8 cellular contexts compared by ENCODE assay signal in genomic region chr1:177948336-177948972, GRCh38. TPM values are rescaled to one million over a fixed set of nuclear protein-coding genes. Genes with fewer than 3 reads are reported as not detected.
DNase-seq lines count a peak whose midpoint lies in the region; ATAC-seq and TF ChIP-seq lines count a peak whose summit lies in the region.

No MANE protein-coding gene starts in this region.

- no peaks in the 10 kb centered on the region for H3K79me2 ChIP-seq in neural progenitor cell (ENCODE audit: low read depth)

- H3K4me2 ChIP-seq in neural progenitor cell = no peak overlapping the region

- DNase-seq in AML-193 (lab: John Stamatoyannopoulos, UW) (peak; percentile 10 to 21), NCI-H146 (lab: John Stamatoyannopoulos, UW) (peak; percentile 65), SW480 (ENCODE audit: low spot score) (peak; percentile 50), fibroblast of mammary gland (ENCODE audit: low read depth) (peak; percentile 73), neural progenitor cell (ENCODE audit: low spot score) (peak; percentile 75), activated gamma-delta T cell treated with Interleukin-2 at 50 U/mL for 16 hours (no peak)

- no peak overlapping the region for H3K9ac ChIP-seq in neural progenitor cell

- no peak overlapping the region for H3K27ac ChIP-seq in neural progenitor cell

- peaks cover 3% of the 10 kb centered on the region for H3K27me3 Mint-ChIP-seq in neural progenitor cell (ENCODE audit: insufficient read depth, low read depth)

- H3K4me1 Mint-ChIP-seq in neural progenitor cell = peaks cover 31% of the 10 kb centered on the region

- no peaks in the 10 kb centered on the region for H3K36me3 ChIP-seq in neural progenitor cell

- no peaks in the 10 kb centered on the region for H3K9me3 ChIP-seq in neural progenitor cell (ENCODE audit: low read depth)

- ATAC-seq in GM18499 (IDR thresholded peaks at IDR 0.05; ENCODE audit: insufficient read depth, unreplicated experiment) = peak; percentile 56
- ATAC-seq in HG02798 (IDR thresholded peaks at IDR 0.05; ENCODE audit: poor library complexity, unreplicated experiment) = peak; percentile 82

- H2AFZ ChIP-seq in neural progenitor cell (replicated peaks) = peak overlapping the region; percentile 48

- H3K4me3 Mint-ChIP-seq in neural progenitor cell = no peak overlapping the region

- TF ChIP-seq CTCF in fibroblast of mammary gland (conservative IDR thresholded peaks at IDR 0.05; ENCODE audit: control insufficient read depth, insufficient read depth, low read depth, low read length) (peak; percentile 97), neural progenitor cell (IDR thresholded peaks at IDR 0.05) (peak; percentile 89)

- no peaks in the 10 kb centered on the region for H3F3A ChIP-seq in neural progenitor cell (ENCODE audit: low read depth)

- no peaks in the 10 kb centered on the region for H3K36me3 Mint-ChIP-seq in neural progenitor cell

- H3K27ac Mint-ChIP-seq in neural progenitor cell = no peak overlapping the region

- no peaks in the 10 kb centered on the region for H3K9me3 Mint-ChIP-seq in neural progenitor cell

- no peaks in the 10 kb centered on the region for H4K20me1 ChIP-seq in neural progenitor cell (ENCODE audit: low read depth)

- H3K4me3 ChIP-seq in fibroblast of mammary gland (ENCODE audit: control insufficient read depth, low read depth, low read length) = no peak overlapping the region
- no peak overlapping the region for H3K4me3 ChIP-seq in neural progenitor cell

- H3K4me1 ChIP-seq in neural progenitor cell = peaks cover 9% of the 10 kb centered on the region

- H3K27me3 ChIP-seq in neural progenitor cell = no peaks in the 10 kb centered on the region

RNA-seq across cellular contexts. Expression of gene SEC16B, which starts 21.4 kb away (rescaled TPM):
- 0.67 and 0.74 TPM in 2 replicates for total RNA-seq in neural progenitor cell (ENCODE audit: low replicate concordance)
